Comparison of ENCODE assay signal across 22 cellular contexts in the genomic region with DNA sequence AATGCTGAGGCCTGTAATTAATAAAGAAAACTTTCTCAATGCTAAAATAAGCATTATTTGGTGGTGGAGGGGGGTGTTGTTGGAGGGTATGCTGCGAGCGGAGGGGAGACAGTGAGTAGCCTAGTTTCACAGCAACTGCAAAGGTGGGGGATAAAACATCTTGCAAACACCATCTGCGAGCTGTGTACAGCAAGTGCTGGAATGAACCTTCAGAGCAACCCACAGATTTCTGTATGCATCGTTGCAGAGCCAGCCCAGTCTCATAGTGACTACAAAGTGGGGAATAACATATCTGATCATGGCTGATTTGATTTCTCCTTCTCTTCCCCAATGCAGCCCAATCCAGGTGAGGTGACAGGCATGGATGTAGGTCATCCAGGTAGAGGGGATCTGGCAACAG.
"Had no signal": no experiment of that assay in that cellular context is flagged by ENCODE, and none has a peak within 500 bp of the region (broad histone marks: within the 10 kb centered on the region; RNA-seq: fewer than 3 reads in every experiment).

No MANE protein-coding gene starts in this region.

- H3K27ac ChIP-seq: HL-60, KMS-11 had no signal

- DNase-seq: Kasumi-1, MM.1S, NCI-H1092 treated with DMSO at 0.1 percent for 48 hours, NCI-H1436, NCI-H187, NCI-H2029, NCI-H2081 treated with DMSO at 0.1 percent for 48 hours, NCI-H2171, NCI-H226, NCI-H446, NCI-H510A, NCI-H524 treated with DMSO at 0.1 percent for 48 hours, NCI-H69, NCI-H774, RPMI8226, SHP77, SK-N-SH, SW 1271 had no signal

- ATAC-seq: K562 had no signal

- H3K9me3 ChIP-seq: SK-N-SH had no signal

- H3K9me3 Mint-ChIP-seq: IgD-negative memory B cell had no signal

- H3K4me3 Mint-ChIP-seq: IgD-negative memory B cell had no signal

- H3K4me3 ChIP-seq: K562 had no signal

- H3K4me1 Mint-ChIP-seq: IgD-negative memory B cell had no signal
